Comparison of ENCODE assay signal across 8 cellular contexts in the genomic region with DNA sequence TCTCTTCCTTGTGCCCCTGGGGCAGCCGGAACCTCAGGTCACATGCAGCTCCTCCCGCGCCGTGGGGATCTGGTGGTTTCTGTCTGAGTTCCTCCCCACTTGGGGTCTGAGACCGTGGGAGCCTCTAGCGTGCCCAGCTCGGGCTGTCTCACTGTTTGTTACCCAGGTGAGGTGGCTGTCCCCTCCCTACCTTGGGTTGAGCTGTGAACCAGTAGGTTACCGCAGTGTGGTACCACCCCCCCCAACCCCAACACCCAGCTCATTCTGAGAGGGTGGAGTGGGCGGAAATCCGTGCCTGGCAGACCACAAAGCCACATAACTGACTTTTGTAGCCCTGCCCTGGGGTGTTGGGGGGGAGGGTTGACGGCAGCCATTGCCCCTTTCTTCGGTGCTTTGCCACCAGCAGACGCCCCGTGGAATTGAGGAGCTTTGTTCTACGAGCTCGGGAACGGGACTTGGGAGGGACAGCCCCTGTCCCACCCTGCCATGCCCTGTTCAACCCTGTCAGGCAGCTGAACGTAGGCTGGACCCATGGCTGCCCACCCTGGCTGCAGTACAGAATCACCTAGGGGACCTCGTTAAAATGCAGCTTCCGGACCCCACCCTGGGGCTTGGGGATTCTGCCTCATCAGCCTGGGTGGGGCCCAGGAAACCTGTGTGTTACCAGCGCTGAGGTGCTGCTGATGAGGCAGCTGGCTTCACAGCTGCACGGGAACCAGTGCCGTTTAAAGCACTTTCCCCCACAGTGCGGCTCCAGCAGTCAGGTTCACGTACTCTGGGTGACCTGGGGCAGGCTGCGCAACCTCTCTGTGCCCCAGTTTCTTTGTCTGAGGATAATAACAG. TPM values are rescaled to one million over a fixed set of nuclear protein-coding genes. Genes with fewer than 3 reads are reported as not detected.
A peak's percentile ranks its signal among the peaks of the same experiment; 100 is the strongest.
DNase-seq lines count a peak whose midpoint lies in the region; ATAC-seq and TF ChIP-seq lines count a peak whose summit lies in the region.

No MANE protein-coding gene starts in this region.

- H3K4me3 ChIP-seq in Peyer's patch (peak overlapping the region in 3 of 4 donors; percentile 13 to 34 (median 16)), rectal smooth muscle tissue (ENCODE audit: low read length) (peak overlapping the region; percentile 36), sigmoid colon (peak overlapping the region in 1 of 4 donors; percentile 7), stomach (peak overlapping the region in 2 of 4 donors; percentile 20 to 35)

- no peak overlapping the region for H3K9ac ChIP-seq in rectal smooth muscle tissue (ENCODE audit: low read length)

- TF ChIP-seq CTCF in Peyer's patch (IDR thresholded peaks at IDR 0.05) (no peak), sigmoid colon (IDR thresholded peaks at IDR 0.05) (no peak), stomach (IDR thresholded peaks at IDR 0.05) (no peak)

- TF ChIP-seq POLR2A in Peyer's patch (IDR thresholded peaks at IDR 0.05) (no peak), sigmoid colon (IDR thresholded peaks at IDR 0.05) (no peak), stomach (IDR thresholded peaks at IDR 0.05) (no peak)

- no peak for TF ChIP-seq EP300 in sigmoid colon (IDR thresholded peaks at IDR 0.05)
- TF ChIP-seq EP300 in stomach (IDR thresholded peaks at IDR 0.05) = no peak

- peak overlapping the region in 2 of 4 donors; percentile 35 to 64 for H3K27ac ChIP-seq in Peyer's patch
- H3K27ac ChIP-seq in rectal smooth muscle tissue (ENCODE audit: low read depth, low read length) = no peak overlapping the region
- no peak overlapping the region for H3K27ac ChIP-seq in sigmoid colon
- peak overlapping the region in 1 of 5 donors; percentile 46 for H3K27ac ChIP-seq in stomach

- H3K36me3 ChIP-seq in Peyer's patch (no peaks in the 10 kb centered on the region), rectal smooth muscle tissue (ENCODE audit: control insufficient read depth, insufficient read depth, low read length) (no peaks in the 10 kb centered on the region), sigmoid colon (no peaks in the 10 kb centered on the region), stomach (no peaks in the 10 kb centered on the region)

- peaks cover 0 to 12% (median 5%) of the 10 kb centered on the region in 4 donors for H3K4me1 ChIP-seq in Peyer's patch
- H3K4me1 ChIP-seq in rectal smooth muscle tissue (ENCODE audit: control insufficient read depth, insufficient read depth, low read length) = no peaks in the 10 kb centered on the region
- no peaks in the 10 kb centered on the region for H3K4me1 ChIP-seq in sigmoid colon
- H3K4me1 ChIP-seq in stomach = peaks cover 0 to 24% (median 8%) of the 10 kb centered on the region in 4 donors

- WGBS in sigmoid colon, 2 donors = 31 to 77% methylated on average over 26 of the region's 26 CpGs
- WGBS in stomach, 5 donors = 50 to 60% (median 56%) methylated on average over 21 to 26 of the region's 26 CpGs

- intact Hi-C loops in sigmoid colon (cut with DNase I) = no loop called here
- intact Hi-C loops in stomach (cut with DNase I; ENCODE audit: low total_unique reads) = no loop called here

- H3K9me3 ChIP-seq in Peyer's patch (no peaks in the 10 kb centered on the region), sigmoid colon (no peaks in the 10 kb centered on the region), stomach (no peaks in the 10 kb centered on the region)

- peak; percentile 54 for ATAC-seq in GM21576 (IDR thresholded peaks at IDR 0.05; ENCODE audit: unreplicated experiment)
- ATAC-seq in HG02623 (IDR thresholded peaks at IDR 0.05; ENCODE audit: unreplicated experiment) = no peak

- DNase-seq in Peyer's patch = peak in 2 of 3 donors; percentile 90 to 93
- peak; percentile 46 to 88 (median 66) for DNase-seq in activated naive CD4-positive, alpha-beta T cell (lab: John Stamatoyannopoulos, UW)
- DNase-seq in midbrain (lab: John Stamatoyannopoulos, UW) = no peak
- no peak for DNase-seq in sigmoid colon
- DNase-seq in stomach = no peak

- H3K27me3 ChIP-seq in Peyer's patch = no peaks in the 10 kb centered on the region
- no peaks in the 10 kb centered on the region for H3K27me3 ChIP-seq in rectal smooth muscle tissue (ENCODE audit: control insufficient read depth, insufficient read depth, low read length)
- no peaks in the 10 kb centered on the region for H3K27me3 ChIP-seq in sigmoid colon
- peaks cover 0 to 19% (median 0%) of the 10 kb centered on the region in 3 donors for H3K27me3 ChIP-seq in stomach

RNA-seq across cellular contexts. Expression of a gene that starts 18.5 kb away (rescaled TPM):
- total RNA-seq in Peyer's patch (10 to 100 TPM; 30.6 to 60.2 (median 41.9) TPM), sigmoid colon (10 to 100 TPM in 2 of 4 donors, 1 to 10 TPM in 2; 4.8 to 14.7 (median 10.0) TPM), stomach (10 to 100 TPM; 26.4 to 92.4 (median 50.7) TPM)
- polyA plus RNA-seq in sigmoid colon (10 to 100 TPM in 2 of 3 donors, 1 to 10 TPM in 1; 9.6 to 13.4 (median 12.8) TPM), stomach (10 to 100 TPM; 11.8 to 25.0 (median 17.9) TPM)

Comparison
In these comparisons a context has a peak if more than half of its experiments do, and no peak if none do; other contexts are left out.
1. DNase-seq: peak in Peyer's patch (2 of 3) and activated naive CD4-positive, alpha-beta T cell (4 of 4); none in midbrain (single experiment), sigmoid colon (single experiment) and stomach (single experiment).